In the genomic region with DNA sequence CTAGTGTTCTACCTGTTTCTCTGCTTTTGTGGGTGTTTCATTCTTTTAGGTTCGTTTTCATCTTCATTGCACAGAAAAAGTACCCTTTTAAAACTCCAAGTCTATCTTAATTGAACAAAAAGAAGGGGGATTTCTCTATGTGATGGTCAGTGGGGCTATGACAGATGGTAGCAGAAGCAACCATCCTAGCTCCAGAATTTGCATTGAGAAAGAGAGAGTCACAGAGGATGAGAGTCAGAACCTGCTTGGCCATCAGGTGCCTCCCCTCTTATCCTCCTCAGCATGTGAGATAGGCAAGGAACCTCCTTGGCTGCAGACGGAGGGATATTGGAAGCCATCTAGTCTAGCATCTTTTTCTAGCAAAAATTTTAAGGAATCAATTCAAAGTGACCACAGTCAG, we compare ENCODE assay signal across 24 cellular contexts.
DNase-seq lines count a peak whose midpoint lies in the region; ATAC-seq, FAIRE-seq and TF ChIP-seq lines count a peak whose summit lies in the region.
"Had no signal": no experiment of that assay in that cellular context is flagged by ENCODE, and none has a peak within 500 bp of the region (broad histone marks: within the 10 kb centered on the region; RNA-seq: fewer than 3 reads in every experiment).

No MANE protein-coding gene starts in this region.

- no peak for TF ChIP-seq RAD21 in GM12878 (IDR thresholded peaks at IDR 0.05; ENCODE audit: insufficient read depth, low read depth, low read length)

- H3K4me1 ChIP-seq in GM12878 (ENCODE audit: control insufficient read depth, insufficient read depth, low read length) (no peaks in the 10 kb centered on the region), SJCRH30 (no peaks in the 10 kb centered on the region)
- H3K4me1 ChIP-seq: A549, SJSA1 had no signal

- no peak overlapping the region for H3K9ac ChIP-seq in GM12878 (ENCODE audit: control insufficient read depth, insufficient read depth, low read length)

- H3K27ac ChIP-seq in GM12878 (ENCODE audit: control insufficient read depth, insufficient read depth) (no peak overlapping the region), SJCRH30 (no peak overlapping the region)
- H3K27ac ChIP-seq: A549, SJSA1 had no signal

- FAIRE-seq in GM12878 (lab: Jason Lieb, UNC), result no peak
- FAIRE-seq in HTR-8/SVneo (lab: Jason Lieb, UNC), result no peak
- FAIRE-seq: A549, D721Med, GM19239, RCC 7860 had no signal

- TF ChIP-seq CTCF in GM12878 (IDR thresholded peaks at IDR 0.05 in 2 of 3, conservative IDR thresholded peaks at IDR 0.05 in 1 of 3; ENCODE audit: control insufficient read depth in 2 of 3, extremely low read depth in 1 of 3, insufficient read depth in 1 of 3, low read depth in 3 of 3, low read length in 3 of 3), result no peak

- no peak overlapping the region for H2AFZ ChIP-seq in GM12878 (ENCODE audit: control insufficient read depth, low read depth, low read length)

- in situ Hi-C loops in GM12878 (cut with MboI), result no loop called here

- SMC1A ChIA-PET in GM12878 (lab: Charles Lee; ENCODE audit: uncharacterized antibody, unreplicated experiment), result interaction anchor here (1.0 to 6.1 kb wide), 4 partner anchors 13 to 274 kb away, joined by 3 to 31 read pairs (median 4); no protein-coding TSS in a partner anchor

- POLR2A ChIA-PET in GM12878 (lab: Charles Lee), result interaction anchor here (1.3 kb wide), 1 partner anchor 12 kb away, joined by 4 read pairs; no protein-coding TSS in a partner anchor

- H3K9me3 ChIP-seq in GM12878 (replicated peaks; ENCODE audit: control insufficient read depth, insufficient read depth, low read length) (no peaks in the 10 kb centered on the region; the same call in 1 of the 3 replicates), SJCRH30 (replicated peaks) (no peaks in the 10 kb centered on the region)
- H3K9me3 ChIP-seq: A549, SJSA1 had no signal

- no peak for TF ChIP-seq EP300 in GM12878 (IDR thresholded peaks at IDR 0.05; ENCODE audit: borderline replicate concordance in 1 of 2, control insufficient read depth in 1 of 2, low read depth in 2 of 2, low read length in 2 of 2)

- DNase-seq in GM12878 (ENCODE audit: low read depth, low spot score), result no peak
- no peak for DNase-seq in stimulated activated CD4-positive, alpha-beta T cell treated with anti-CD3 and anti-CD28 coated beads, Interleukin-4, amount 100 ng/mL, for 4 hours
- no peak for DNase-seq in SJCRH30
- no peak for DNase-seq in HTR-8/SVneo (ENCODE audit: insufficient read length, low spot score)
- DNase-seq in epidermal melanocyte (ENCODE audit: insufficient read length, low spot score), result no peak
- DNase-seq: DMS53, GDM1, H9, HFFc6, Karpas-422, MV-4-11, NCI-H1105 treated with DMSO at 0.1 percent for 48 hours, NCI-H2029 treated with DMSO at 0.1 percent for 48 hours, NCI-H226, NCI-H524, NCI-H774 had no signal

- WGBS in GM12878 (ENCODE audit: insufficient coverage, insufficient replicate concordance, low lambda C conversion rate, missing lambda C conversion rate), result 13% methylated on average over 2 of the region's 2 CpGs

- H3K36me3 ChIP-seq in GM12878 (ENCODE audit: control insufficient read depth in 2 of 2, insufficient read depth in 2 of 2, low read length in 1 of 2) (no peaks in the 10 kb centered on the region), SJCRH30 (no peaks in the 10 kb centered on the region)
- H3K36me3 ChIP-seq: SJSA1 had no signal

- no peak overlapping the region for H3K4me2 ChIP-seq in GM12878 (ENCODE audit: control insufficient read depth, insufficient read depth)
- H3K4me2 ChIP-seq: A549 had no signal

- H3K4me3 ChIP-seq in GM12878 (no peak overlapping the region), SJCRH30 (no peak overlapping the region)
- H3K4me3 ChIP-seq: A549, SJSA1 had no signal

- H3K27me3 ChIP-seq in GM12878 (replicated peaks in 1 of 2; ENCODE audit: control insufficient read depth in 2 of 2, insufficient read depth in 2 of 2, low read length in 1 of 2), result no peaks in the 10 kb centered on the region
- no peaks in the 10 kb centered on the region for H3K27me3 ChIP-seq in SJCRH30
- H3K27me3 ChIP-seq: SJSA1 had no signal

- RAD21 ChIA-PET in GM12878 (lab: Charles Lee; ENCODE audit: unreplicated experiment), result interaction anchor here (0.7 to 1.5 kb wide), 6 partner anchors 10 to 216 kb away, joined by 3 to 4 read pairs (median 4); no protein-coding TSS in a partner anchor

- intact Hi-C loops in GM12878 (cut with micrococcal nuclease; ENCODE audit: unreplicated experiment), result no loop called here

- H4K20me1 ChIP-seq in GM12878 (ENCODE audit: control insufficient read depth, insufficient read depth), result no peaks in the 10 kb centered on the region

- no peaks in the 10 kb centered on the region for H3K79me2 ChIP-seq in GM12878 (ENCODE audit: control insufficient read depth, insufficient read depth, low read length)

- CTCF ChIA-PET in GM12878 (lab: Yijun Ruan, JAX), result interaction anchor here (0.8 to 1.1 kb wide), 2 partner anchors 44 to 190 kb away, joined by 3 read pairs; no protein-coding TSS in a partner anchor

- BruUV-seq in GM12878 (replicated peaks; lab: Mats Ljungman, UMichigan), result no TSS peak

- ATAC-seq in GM19023 (IDR thresholded peaks at IDR 0.05; ENCODE audit: unreplicated experiment), result peak; percentile 64
- peak; percentile 50 for ATAC-seq in HG02588 (IDR thresholded peaks at IDR 0.05; ENCODE audit: unreplicated experiment)
- ATAC-seq in HG02852 (IDR thresholded peaks at IDR 0.05; ENCODE audit: unreplicated experiment), result peak; percentile 67
- peak; percentile 43 for ATAC-seq in GM12878
- ATAC-seq: A549 had no signal

- no peak for TF ChIP-seq POLR2A in GM12878 (IDR thresholded peaks at IDR 0.05; ENCODE audit: low read depth, low read length)

TF ChIP-seq in GM12878, 131 proteins besides CTCF, POLR2A, EP300 and RAD21:
- TF ChIP-seq TCF12 (IDR thresholded peaks at IDR 0.05; ENCODE audit: low read depth, low read length) (no peak), KDM1A (IDR thresholded peaks at IDR 0.05; ENCODE audit: borderline replicate concordance) (no peak), HDGF (IDR thresholded peaks at IDR 0.05) (no peak), NFIC (IDR thresholded peaks at IDR 0.05; ENCODE audit: low read depth, low read length) (no peak), MYB (IDR thresholded peaks at IDR 0.05; ENCODE audit: borderline replicate concordance, low read depth, low read length) (no peak)
- TF ChIP-seq, protein P1, sequence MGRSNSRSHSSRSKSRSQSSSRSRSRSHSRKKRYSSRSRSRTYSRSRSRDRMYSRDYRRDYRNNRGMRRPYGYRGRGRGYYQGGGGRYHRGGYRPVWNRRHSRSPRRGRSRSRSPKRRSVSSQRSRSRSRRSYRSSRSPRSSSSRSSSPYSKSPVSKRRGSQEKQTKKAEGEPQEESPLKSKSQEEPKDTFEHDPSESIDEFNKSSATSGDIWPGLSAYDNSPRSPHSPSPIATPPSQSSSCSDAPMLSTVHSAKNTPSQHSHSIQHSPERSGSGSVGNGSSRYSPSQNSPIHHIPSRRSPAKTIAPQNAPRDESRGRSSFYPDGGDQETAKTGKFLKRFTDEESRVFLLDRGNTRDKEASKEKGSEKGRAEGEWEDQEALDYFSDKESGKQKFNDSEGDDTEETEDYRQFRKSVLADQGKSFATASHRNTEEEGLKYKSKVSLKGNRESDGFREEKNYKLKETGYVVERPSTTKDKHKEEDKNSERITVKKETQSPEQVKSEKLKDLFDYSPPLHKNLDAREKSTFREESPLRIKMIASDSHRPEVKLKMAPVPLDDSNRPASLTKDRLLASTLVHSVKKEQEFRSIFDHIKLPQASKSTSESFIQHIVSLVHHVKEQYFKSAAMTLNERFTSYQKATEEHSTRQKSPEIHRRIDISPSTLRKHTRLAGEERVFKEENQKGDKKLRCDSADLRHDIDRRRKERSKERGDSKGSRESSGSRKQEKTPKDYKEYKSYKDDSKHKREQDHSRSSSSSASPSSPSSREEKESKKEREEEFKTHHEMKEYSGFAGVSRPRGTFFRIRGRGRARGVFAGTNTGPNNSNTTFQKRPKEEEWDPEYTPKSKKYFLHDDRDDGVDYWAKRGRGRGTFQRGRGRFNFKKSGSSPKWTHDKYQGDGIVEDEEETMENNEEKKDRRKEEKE (IDR thresholded peaks at IDR 0.05), result no peak
- TF ChIP-seq, protein P2, sequence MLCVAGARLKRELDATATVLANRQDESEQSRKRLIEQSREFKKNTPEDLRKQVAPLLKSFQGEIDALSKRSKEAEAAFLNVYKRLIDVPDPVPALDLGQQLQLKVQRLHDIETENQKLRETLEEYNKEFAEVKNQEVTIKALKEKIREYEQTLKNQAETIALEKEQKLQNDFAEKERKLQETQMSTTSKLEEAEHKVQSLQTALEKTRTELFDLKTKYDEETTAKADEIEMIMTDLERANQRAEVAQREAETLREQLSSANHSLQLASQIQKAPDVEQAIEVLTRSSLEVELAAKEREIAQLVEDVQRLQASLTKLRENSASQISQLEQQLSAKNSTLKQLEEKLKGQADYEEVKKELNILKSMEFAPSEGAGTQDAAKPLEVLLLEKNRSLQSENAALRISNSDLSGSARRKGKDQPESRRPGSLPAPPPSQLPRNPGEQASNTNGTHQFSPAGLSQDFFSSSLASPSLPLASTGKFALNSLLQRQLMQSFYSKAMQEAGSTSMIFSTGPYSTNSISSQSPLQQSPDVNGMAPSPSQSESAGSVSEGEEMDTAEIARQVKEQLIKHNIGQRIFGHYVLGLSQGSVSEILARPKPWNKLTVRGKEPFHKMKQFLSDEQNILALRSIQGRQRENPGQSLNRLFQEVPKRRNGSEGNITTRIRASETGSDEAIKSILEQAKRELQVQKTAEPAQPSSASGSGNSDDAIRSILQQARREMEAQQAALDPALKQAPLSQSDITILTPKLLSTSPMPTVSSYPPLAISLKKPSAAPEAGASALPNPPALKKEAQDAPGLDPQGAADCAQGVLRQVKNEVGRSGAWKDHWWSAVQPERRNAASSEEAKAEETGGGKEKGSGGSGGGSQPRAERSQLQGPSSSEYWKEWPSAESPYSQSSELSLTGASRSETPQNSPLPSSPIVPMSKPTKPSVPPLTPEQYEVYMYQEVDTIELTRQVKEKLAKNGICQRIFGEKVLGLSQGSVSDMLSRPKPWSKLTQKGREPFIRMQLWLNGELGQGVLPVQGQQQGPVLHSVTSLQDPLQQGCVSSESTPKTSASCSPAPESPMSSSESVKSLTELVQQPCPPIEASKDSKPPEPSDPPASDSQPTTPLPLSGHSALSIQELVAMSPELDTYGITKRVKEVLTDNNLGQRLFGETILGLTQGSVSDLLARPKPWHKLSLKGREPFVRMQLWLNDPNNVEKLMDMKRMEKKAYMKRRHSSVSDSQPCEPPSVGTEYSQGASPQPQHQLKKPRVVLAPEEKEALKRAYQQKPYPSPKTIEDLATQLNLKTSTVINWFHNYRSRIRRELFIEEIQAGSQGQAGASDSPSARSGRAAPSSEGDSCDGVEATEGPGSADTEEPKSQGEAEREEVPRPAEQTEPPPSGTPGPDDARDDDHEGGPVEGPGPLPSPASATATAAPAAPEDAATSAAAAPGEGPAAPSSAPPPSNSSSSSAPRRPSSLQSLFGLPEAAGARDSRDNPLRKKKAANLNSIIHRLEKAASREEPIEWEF (IDR thresholded peaks at IDR 0.05; ENCODE audit: insufficient replicate concordance, low read depth, low read length), result no peak
